Comparison of ENCODE assay signal across 20 cellular contexts in genomic region chr1:171218661-171219060, GRCh38. TPM values are rescaled to one million over a fixed set of nuclear protein-coding genes. Genes with fewer than 3 reads are reported as not detected.
DNase-seq lines count a peak whose midpoint lies in the region; ATAC-seq and TF ChIP-seq lines count a peak whose summit lies in the region.
"Had no signal": no experiment of that assay in that cellular context is flagged by ENCODE, and none has a peak within 500 bp of the region (broad histone marks: within the 10 kb centered on the region; RNA-seq: fewer than 3 reads in every experiment).

No MANE protein-coding gene starts in this region.

- no peak overlapping the region for H3K4me3 Mint-ChIP-seq in nephron
- no peak overlapping the region for H3K4me3 Mint-ChIP-seq in progenitor cell of endocrine pancreas (ENCODE audit: low read depth)
- H3K4me3 Mint-ChIP-seq in activated naive CD8-positive, alpha-beta T cell treated with anti-CD3 and anti-CD28 coated beads, Interleukin-2, amount 50 U/mL, for 24 hours = no peak overlapping the region

- H3K4me3 ChIP-seq in choroid plexus epithelial cell (ENCODE audit: low read depth, low read length) (no peak overlapping the region), A673 (ENCODE audit: low read depth, low read length, poor library complexity, severe bottlenecking) (no peak overlapping the region)
- H3K4me3 ChIP-seq: gastroesophageal sphincter, GM12878, testis had no signal

- H3K36me3 Mint-ChIP-seq in nephron (ENCODE audit: low read depth) = no peaks in the 10 kb centered on the region
- peaks cover 1% of the 10 kb centered on the region for H3K36me3 Mint-ChIP-seq in progenitor cell of endocrine pancreas (ENCODE audit: insufficient read depth)
- H3K36me3 Mint-ChIP-seq in activated naive CD8-positive, alpha-beta T cell treated with anti-CD3 and anti-CD28 coated beads, Interleukin-2, amount 50 U/mL, for 24 hours (ENCODE audit: low read depth) = no peaks in the 10 kb centered on the region

- intact Hi-C loops in A673 (cut with micrococcal nuclease; ENCODE audit: unreplicated experiment) = no loop called here

- H3K27ac Mint-ChIP-seq in nephron (peak overlapping the region in 2 of 3 experiments; percentile 96 to 99), progenitor cell of endocrine pancreas (no peak overlapping the region)
- no peak overlapping the region for H3K27ac Mint-ChIP-seq in activated naive CD8-positive, alpha-beta T cell treated with anti-CD3 and anti-CD28 coated beads, Interleukin-2, amount 50 U/mL, for 24 hours

- H3K27ac ChIP-seq in 22Rv1 (peak overlapping the region; percentile 73), A673 (ENCODE audit: low read depth, low read length, poor library complexity, severe bottlenecking) (no peak overlapping the region)

- H3K27me3 ChIP-seq in A673 (replicated peaks; ENCODE audit: insufficient read depth, low read depth, low read length, poor library complexity) = no peaks in the 10 kb centered on the region
- H3K27me3 ChIP-seq: gastroesophageal sphincter, testis had no signal

- peaks cover 3% of the 10 kb centered on the region for H3K9me3 Mint-ChIP-seq in nephron
- H3K9me3 Mint-ChIP-seq in progenitor cell of endocrine pancreas (ENCODE audit: low read depth) = peaks cover 10% of the 10 kb centered on the region
- no peaks in the 10 kb centered on the region for H3K9me3 Mint-ChIP-seq in activated naive CD8-positive, alpha-beta T cell treated with anti-CD3 and anti-CD28 coated beads, Interleukin-2, amount 50 U/mL, for 24 hours

- no TSS peak for BruUV-seq in A673 (replicated peaks; lab: Mats Ljungman, UMichigan)

- ATAC-seq in activated naive CD8-positive, alpha-beta T cell treated with anti-CD3 and anti-CD28 coated beads, Interleukin-2, amount 50 U/mL, for 24 hours = no peak
- ATAC-seq: gastroesophageal sphincter, GM12878 had no signal

- CTCF ChIA-PET in A673 (lab: Charles Lee) = no interaction called here

- H3K4me1 Mint-ChIP-seq in nephron (peaks cover 50% of the 10 kb centered on the region), progenitor cell of endocrine pancreas (ENCODE audit: low read depth) (peaks cover 32% of the 10 kb centered on the region)
- H3K4me1 Mint-ChIP-seq in activated naive CD8-positive, alpha-beta T cell treated with anti-CD3 and anti-CD28 coated beads, Interleukin-2, amount 50 U/mL, for 24 hours = no peaks in the 10 kb centered on the region

- TF ChIP-seq CTCF in 22Rv1 (IDR thresholded peaks at IDR 0.05) (no peak), choroid plexus epithelial cell (conservative IDR thresholded peaks at IDR 0.05; ENCODE audit: low read depth, low read length) (no peak), nephron (IDR thresholded peaks at IDR 0.05; ENCODE audit: unreplicated experiment in 3 of 3) (no peak), A673 (conservative IDR thresholded peaks at IDR 0.05; ENCODE audit: low read depth, low read length) (no peak), progenitor cell of endocrine pancreas (IDR thresholded peaks at IDR 0.05; ENCODE audit: unreplicated experiment) (no peak)

- POLR2A ChIA-PET in A673 (lab: Charles Lee; ENCODE audit: low non-redundant PET) = no interaction called here

- H3K9me3 ChIP-seq in A673 (ENCODE audit: low read depth, low read length, poor library complexity, severe bottlenecking) = no peaks in the 10 kb centered on the region
- H3K9me3 ChIP-seq: gastroesophageal sphincter, testis had no signal

- DNase-seq in M059J (ENCODE audit: low read depth) (peak; percentile 56), choroid plexus epithelial cell (ENCODE audit: low read depth) (peak; percentile 36), A673 (ENCODE audit: low spot score) (no peak), progenitor cell of endocrine pancreas (ENCODE audit: low spot score, unreplicated experiment) (no peak)
- DNase-seq in activated CD4-positive, alpha-beta T cell treated with anti-CD3 and anti-CD28 coated beads for 4 hours = no peak
- no peak for DNase-seq in activated naive CD8-positive, alpha-beta T cell treated with anti-CD3 and anti-CD28 coated beads, Interleukin-2, amount 50 U/mL, for 24 hours
- DNase-seq: activated CD4-positive, alpha-beta T cell treated with anti-CD3 and anti-CD28 coated beads, Interleukin-2, amount 50 U/mL, for 1 hour; activated naive CD4-positive, alpha-beta T cell; anterior cingulate cortex; C1 segment of cervical spinal cord; cortex of kidney; GDM1; NCI-H1694 treated with DMSO at 0.1 percent for 48 hours; NCI-H345; NK-92 treated with Interleukin-12 subunit alpha and Interleukin-12 subunit beta, amount 100 ng/mL, for 24 hours; testis had no signal

- H3K36me3 ChIP-seq in A673 (ENCODE audit: insufficient read depth, low read length, poor library complexity, severe bottlenecking) = no peaks in the 10 kb centered on the region
- H3K36me3 ChIP-seq: gastroesophageal sphincter had no signal

- H3K4me1 ChIP-seq in A673 (ENCODE audit: insufficient read depth, low read length, poor library complexity, severe bottlenecking) = peaks cover 27% of the 10 kb centered on the region

- H3K27me3 Mint-ChIP-seq in nephron (ENCODE audit: low read depth) (no peaks in the 10 kb centered on the region), progenitor cell of endocrine pancreas (no peaks in the 10 kb centered on the region)
- peaks cover 15% of the 10 kb centered on the region for H3K27me3 Mint-ChIP-seq in activated naive CD8-positive, alpha-beta T cell treated with anti-CD3 and anti-CD28 coated beads, Interleukin-2, amount 50 U/mL, for 24 hours

RNA-seq across cellular contexts. Expression of gene FMO1, which starts 29.6 kb away (rescaled TPM):
- not detected in 2 replicates for total RNA-seq in M059J (2014; rRNA removed; shearing (Covaris generic))
- not detected in 2 replicates for total RNA-seq in A673 (2021)
- 0.67 TPM in 1 of 2 replicates, not detected in the other for total RNA-seq in progenitor cell of endocrine pancreas
- total RNA-seq: GM12878 had no signal

RNA-seq across cellular contexts. Expression of gene FMO2, which starts 33.6 kb away (rescaled TPM):
- not detected in 2 replicates for total RNA-seq in M059J (2014; rRNA removed; shearing (Covaris generic))
- total RNA-seq in A673 (2021) = 0.20 TPM in 1 of 2 replicates, not detected in the other
- total RNA-seq in progenitor cell of endocrine pancreas = not detected in 2 replicates
- total RNA-seq: GM12878 had no signal

Comparison
In these comparisons a context has a peak if more than half of its experiments do, and no peak if none do; other contexts are left out.
1. DNase-seq: peak in M059J (single experiment) and choroid plexus epithelial cell (single experiment); none in A673 (single experiment), activated CD4-positive, alpha-beta T cell treated with anti-CD3 and anti-CD28 coated beads for 4 hours (0 of 2), progenitor cell of endocrine pancreas (single experiment) and activated naive CD8-positive, alpha-beta T cell treated with anti-CD3 and anti-CD28 coated beads, Interleukin-2, amount 50 U/mL, for 24 hours (single experiment).
2. H3K27ac Mint-ChIP-seq: peak in nephron (2 of 3); none in progenitor cell of endocrine pancreas (single experiment) and activated naive CD8-positive, alpha-beta T cell treated with anti-CD3 and anti-CD28 coated beads, Interleukin-2, amount 50 U/mL, for 24 hours (single experiment).